ENCODE assay signal across 22 cellular contexts in the genomic region with DNA sequence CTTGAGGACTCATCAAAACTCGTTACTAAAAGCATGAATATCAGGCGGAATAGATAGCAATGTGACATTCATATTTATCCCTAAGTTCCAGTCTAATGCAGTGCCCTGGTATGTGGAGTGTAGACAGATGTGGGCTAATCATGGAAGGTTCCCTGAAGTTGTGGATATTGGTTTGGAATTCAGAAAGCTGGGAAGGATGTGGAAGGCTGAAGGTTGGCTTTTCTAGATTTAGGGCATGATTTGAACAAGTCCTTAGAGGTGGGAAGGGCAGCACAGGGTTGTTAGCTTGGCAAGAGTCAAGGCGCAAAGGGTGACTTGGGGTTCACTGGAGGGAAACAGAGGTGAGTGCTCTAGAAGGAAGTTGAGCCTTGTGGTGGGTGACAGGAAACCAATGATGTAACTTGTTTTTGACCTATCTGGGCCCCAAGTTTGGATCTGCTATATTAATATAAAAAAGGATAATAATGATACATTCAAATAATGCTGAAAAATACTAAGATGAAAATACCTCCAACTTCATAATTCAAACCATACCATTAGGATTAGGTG. TPM values are rescaled to one million over a fixed set of nuclear protein-coding genes. Genes with fewer than 3 reads are reported as not detected.
DNase-seq lines count a peak whose midpoint lies in the region; ATAC-seq and TF ChIP-seq lines count a peak whose summit lies in the region.
"Had no signal": no experiment of that assay in that cellular context is flagged by ENCODE, and none has a peak within 500 bp of the region (broad histone marks: within the 10 kb centered on the region; RNA-seq: fewer than 3 reads in every experiment).

No MANE protein-coding gene starts in this region.

- WGBS in GM23248 (ENCODE audit: low coverage in 1 of 2, low lambda C conversion rate in 2 of 2, missing lambda C conversion rate in 2 of 2), 2 experiments = 69 to 74% methylated on average over 3 of the region's 3 CpGs

- no peaks in the 10 kb centered on the region for H4K20me1 ChIP-seq in GM23248 (ENCODE audit: insufficient read depth)
- H4K20me1 ChIP-seq in PC-9 (ENCODE audit: insufficient read depth) = peaks cover 9% of the 10 kb centered on the region; the same call in 1 of the 2 replicates

- H3K4me3 ChIP-seq in GM23248 = no peak overlapping the region
- no peak overlapping the region for H3K4me3 ChIP-seq in PC-9
- H3K4me3 ChIP-seq: breast epithelium, dorsolateral prefrontal cortex, HAP-1, heart right ventricle, sigmoid colon, thyroid gland had no signal

- H2AFZ ChIP-seq in GM23248 (no peak overlapping the region), PC-9 (no peak overlapping the region)

- H3K27me3 Mint-ChIP-seq in CD4-positive, alpha-beta T cell = no peaks in the 10 kb centered on the region
- H3K27me3 Mint-ChIP-seq in activated T-helper 2 cell treated with anti-CD3 and anti-CD28 coated beads, Interferon-gamma antibody, Interleukin-2, Interleukin-4, amounts not matched to agents 10 μg/mL and 5 μg/mL and 100 μg/mL, durations not matched to agents 14 hours and 24 hours and 36 hours (ENCODE audit: low read depth) = no peaks in the 10 kb centered on the region
- H3K27me3 Mint-ChIP-seq in naive B cell = no peaks in the 10 kb centered on the region

- H3K36me3 ChIP-seq in GM23248 (ENCODE audit: low read depth) (peaks cover 83% of the 10 kb centered on the region), PC-9 (ENCODE audit: low read depth) (peaks cover 59% of the 10 kb centered on the region)

- POLR2A ChIA-PET in CD4-positive, alpha-beta T cell (lab: Charles Lee) = no interaction called here
- POLR2A ChIA-PET in PC-9 (lab: Charles Lee; ENCODE audit: unreplicated experiment) = no interaction called here

- in situ Hi-C loops in GM23248 (cut with MboI) = no loop called here

- H3K4me3 Mint-ChIP-seq in CD4-positive, alpha-beta T cell = no peak overlapping the region
- H3K4me3 Mint-ChIP-seq in activated T-helper 2 cell treated with anti-CD3 and anti-CD28 coated beads, Interferon-gamma antibody, Interleukin-2, Interleukin-4, amounts not matched to agents 10 μg/mL and 5 μg/mL and 100 μg/mL, durations not matched to agents 14 hours and 24 hours and 36 hours (ENCODE audit: low read depth) = no peak overlapping the region
- H3K4me3 Mint-ChIP-seq in naive B cell = peak overlapping the region in 2 of 8 donors; percentile 12 to 25
- H3K4me3 Mint-ChIP-seq: mesothelial cell of epicardium had no signal

- H3K4me1 ChIP-seq in GM23248 (ENCODE audit: insufficient read depth) (peaks cover 10% of the 10 kb centered on the region), PC-9 (replicated peaks; ENCODE audit: insufficient read depth) (no peaks in the 10 kb centered on the region)
- H3K4me1 ChIP-seq: breast epithelium, heart right ventricle, thyroid gland had no signal

- no peak overlapping the region for H3K27ac ChIP-seq in CD4-positive, alpha-beta T cell (ENCODE audit: low read depth, low read length)
- no peak overlapping the region for H3K27ac ChIP-seq in GM23248
- no peak overlapping the region for H3K27ac ChIP-seq in PC-9
- H3K27ac ChIP-seq: breast epithelium, heart right ventricle, RWPE1, sigmoid colon, thyroid gland had no signal

- CTCF ChIA-PET in CD4-positive, alpha-beta T cell (lab: Charles Lee) = no interaction called here
- CTCF ChIA-PET in PC-9 (lab: Charles Lee) = no interaction called here

- peak overlapping the region; percentile 12 for H3K4me2 ChIP-seq in GM23248 (ENCODE audit: unreplicated experiment)
- H3K4me2 ChIP-seq in PC-9 = no peak overlapping the region

- no TSS peak for BruUV-seq in PC-9 (replicated peaks; lab: Mats Ljungman, UMichigan)

- H3K27ac Mint-ChIP-seq in CD4-positive, alpha-beta T cell = peak overlapping the region; percentile 70
- H3K27ac Mint-ChIP-seq in activated T-helper 2 cell treated with anti-CD3 and anti-CD28 coated beads, Interferon-gamma antibody, Interleukin-2, Interleukin-4, amounts not matched to agents 10 μg/mL and 5 μg/mL and 100 μg/mL, durations not matched to agents 14 hours and 24 hours and 36 hours = peak overlapping the region; percentile 0
- H3K27ac Mint-ChIP-seq in naive B cell = peak overlapping the region; percentile 1 to 91 (median 76)

- TF ChIP-seq CTCF in CD4-positive, alpha-beta T cell (IDR thresholded peaks at IDR 0.05) = no peak
- TF ChIP-seq CTCF in PC-9 (conservative IDR thresholded peaks at IDR 0.05) = no peak

- H3K27me3 ChIP-seq in CD4-positive, alpha-beta T cell (ENCODE audit: control insufficient read depth, insufficient read depth, low read length) = no peaks in the 10 kb centered on the region
- H3K27me3 ChIP-seq in GM23248 (replicated peaks; ENCODE audit: insufficient read depth) (no peaks in the 10 kb centered on the region), PC-9 (ENCODE audit: insufficient read depth, low read depth) (no peaks in the 10 kb centered on the region)
- H3K27me3 ChIP-seq: breast epithelium, dorsolateral prefrontal cortex, heart right ventricle, sigmoid colon, thyroid gland had no signal

- peaks cover 98% of the 10 kb centered on the region for H3K36me3 Mint-ChIP-seq in CD4-positive, alpha-beta T cell (ENCODE audit: low read depth)
- peaks cover 92% of the 10 kb centered on the region for H3K36me3 Mint-ChIP-seq in activated T-helper 2 cell treated with anti-CD3 and anti-CD28 coated beads, Interferon-gamma antibody, Interleukin-2, Interleukin-4, amounts not matched to agents 10 μg/mL and 5 μg/mL and 100 μg/mL, durations not matched to agents 14 hours and 24 hours and 36 hours (ENCODE audit: low read depth)
- peaks cover 46 to 54% of the 10 kb centered on the region in 2 donors for H3K36me3 Mint-ChIP-seq in naive B cell

- H3K9ac ChIP-seq in GM23248 = no peak overlapping the region

- DNase-seq in CD4-positive, alpha-beta T cell = no peak
- DNase-seq in GM23248 (no peak), naive B cell (peak; percentile 7), PC-9 (no peak), dermis blood vessel endothelial cell (no peak), cerebellar nuclear complex (lab: John Stamatoyannopoulos, UW) (no peak)
- no peak for DNase-seq in activated T-helper 2 cell treated with anti-CD3 and anti-CD28 coated beads, Interferon-gamma antibody, Interleukin-2, Interleukin-4, amounts not matched to agents 10 μg/mL and 5 μg/mL and 100 μg/mL, durations not matched to agents 14 hours and 24 hours and 36 hours (ENCODE audit: low spot score)
- DNase-seq: activated CD4-positive, CD25-positive, alpha-beta regulatory T cell treated with anti-CD3 and anti-CD28 coated beads, Interleukin-2, amount 50 U/mL, for 72 hours; DMS53; dorsolateral prefrontal cortex; heart right ventricle; KG1; kidney; NCI-H1417; sigmoid colon; stimulated activated CD4-positive, alpha-beta T cell treated with anti-CD3 and anti-CD28 coated beads, Interleukin-4, amount 100 ng/mL, for 24 hours; stimulated activated CD8-positive, alpha-beta memory T cell treated with anti-CD3 and anti-CD28 coated beads, Interleukin-4, amount 100 ng/mL, for 48 hours; thyroid gland had no signal

- peak; percentile 63 for ATAC-seq in CD4-positive, alpha-beta T cell (ENCODE audit: poor library complexity)
- peak; percentile 88 to 90 for ATAC-seq in naive B cell (ENCODE audit: low read depth in 2 of 2)
- ATAC-seq: heart right ventricle had no signal

- H3K9me2 ChIP-seq in GM23248 (ENCODE audit: insufficient read depth) = no peaks in the 10 kb centered on the region
- no peaks in the 10 kb centered on the region for H3K9me2 ChIP-seq in PC-9 (ENCODE audit: insufficient read depth)

- no peaks in the 10 kb centered on the region for H3K9me3 Mint-ChIP-seq in CD4-positive, alpha-beta T cell
- H3K9me3 Mint-ChIP-seq in activated T-helper 2 cell treated with anti-CD3 and anti-CD28 coated beads, Interferon-gamma antibody, Interleukin-2, Interleukin-4, amounts not matched to agents 10 μg/mL and 5 μg/mL and 100 μg/mL, durations not matched to agents 14 hours and 24 hours and 36 hours = no peaks in the 10 kb centered on the region
- no peaks in the 10 kb centered on the region for H3K9me3 Mint-ChIP-seq in naive B cell
- H3K9me3 Mint-ChIP-seq: mesothelial cell of epicardium had no signal

- H3K4me1 Mint-ChIP-seq in CD4-positive, alpha-beta T cell (ENCODE audit: low read depth) = peaks cover 23% of the 10 kb centered on the region
- peaks cover 13% of the 10 kb centered on the region for H3K4me1 Mint-ChIP-seq in activated T-helper 2 cell treated with anti-CD3 and anti-CD28 coated beads, Interferon-gamma antibody, Interleukin-2, Interleukin-4, amounts not matched to agents 10 μg/mL and 5 μg/mL and 100 μg/mL, durations not matched to agents 14 hours and 24 hours and 36 hours (ENCODE audit: low read depth)
- peaks cover 10 to 23% (median 13%) of the 10 kb centered on the region in 3 donors for H3K4me1 Mint-ChIP-seq in naive B cell

- H3K79me2 ChIP-seq in GM23248 (ENCODE audit: insufficient read depth) (no peaks in the 10 kb centered on the region), PC-9 (ENCODE audit: low read depth) (no peaks in the 10 kb centered on the region)

- H3K9me3 ChIP-seq in CD4-positive, alpha-beta T cell (ENCODE audit: control insufficient read depth, low read length) = no peaks in the 10 kb centered on the region
- H3K9me3 ChIP-seq in GM23248 (ENCODE audit: low read depth) (no peaks in the 10 kb centered on the region), PC-9 (ENCODE audit: insufficient read depth, low read depth) (no peaks in the 10 kb centered on the region)
- H3K9me3 ChIP-seq: breast epithelium, HAP-1, heart right ventricle, sigmoid colon, thyroid gland had no signal

- intact Hi-C loops in CD4-positive, alpha-beta T cell (cut with DNase I, micrococcal nuclease) = no loop called here
- intact Hi-C loops in activated T-helper 2 cell treated with anti-CD3 and anti-CD28 coated beads, Interferon-gamma antibody, Interleukin-2, Interleukin-4, amounts not matched to agents 10 μg/mL and 5 μg/mL and 100 μg/mL, durations not matched to agents 14 hours and 24 hours and 36 hours (cut with micrococcal nuclease) = no loop called here
- intact Hi-C loops in PC-9 (cut with micrococcal nuclease; ENCODE audit: unreplicated experiment) = loop anchor here (5.0 kb wide), 1 partner anchor 42 kb away; no protein-coding TSS in a partner anchor

- H3F3A ChIP-seq in GM23248 (ENCODE audit: insufficient read depth) (peaks cover 6% of the 10 kb centered on the region; the same call in 1 of the 2 replicates), PC-9 (ENCODE audit: insufficient read depth, low read depth) (peaks cover 37% of the 10 kb centered on the region; the same call in 1 of the 2 replicates)

RNA-seq across cellular contexts. Expression of a gene that starts 21.9 kb away (rescaled TPM):
- 100 to 1,000 TPM; 138 to 144 TPM for total RNA-seq in CD4-positive, alpha-beta T cell
- 62.1 and 68.6 TPM in 2 replicates for total RNA-seq in GM23248 (2014; rRNA removed; shearing (Covaris generic))
- polyA plus RNA-seq in GM23248 (2016; fragmentation: Nextera tagmentation; extraction: Ambion mirVana) (43.3 and 46.2 TPM in 2 replicates), naive B cell (ENCODE audit: low read depth in 6 of 6) (10 to 100 TPM; 17.7 to 39.5 (median 28.7) TPM)
- total RNA-seq in activated T-helper 2 cell treated with anti-CD3 and anti-CD28 coated beads, Interferon-gamma antibody, Interleukin-2, Interleukin-4, amounts not matched to agents 10 μg/mL and 5 μg/mL and 100 μg/mL, durations not matched to agents 14 hours and 24 hours and 36 hours = 70.9 and 74.8 TPM in 2 replicates
- total RNA-seq in PC-9 (2021) (36.4 and 59.2 TPM in 2 replicates), dermis blood vessel endothelial cell (132 and 140 TPM in 2 replicates)

RNA-seq across cellular contexts. Expression of a gene that starts 58.6 kb away (rescaled TPM):
- total RNA-seq in CD4-positive, alpha-beta T cell = 10 to 100 TPM; 34.9 to 37.5 TPM
- 24.0 and 29.2 TPM in 2 replicates for total RNA-seq in GM23248 (2014; rRNA removed; shearing (Covaris generic))
- polyA plus RNA-seq in GM23248 (2016; fragmentation: Nextera tagmentation; extraction: Ambion mirVana) = 14.2 and 15.7 TPM in 2 replicates
- 62.0 and 66.1 TPM in 2 replicates for total RNA-seq in activated T-helper 2 cell treated with anti-CD3 and anti-CD28 coated beads, Interferon-gamma antibody, Interleukin-2, Interleukin-4, amounts not matched to agents 10 μg/mL and 5 μg/mL and 100 μg/mL, durations not matched to agents 14 hours and 24 hours and 36 hours
- 10 to 100 TPM in 5 of 6 donors, 1 to 10 TPM in 1; 4.6 to 16.9 (median 11.7) TPM for polyA plus RNA-seq in naive B cell (ENCODE audit: low read depth in 6 of 6)
- 34.3 and 43.0 TPM in 2 replicates for total RNA-seq in PC-9 (2021)
- 39.3 and 44.3 TPM in 2 replicates for total RNA-seq in dermis blood vessel endothelial cell

Comparison
In these comparisons a context has a peak if more than half of its experiments do, and no peak if none do; other contexts are left out.
1. H3K27ac Mint-ChIP-seq: peak in every context shown above with its lines; median percentile 76 in naive B cell; 70 in CD4-positive, alpha-beta T cell; 0 in activated T-helper 2 cell treated with anti-CD3 and anti-CD28 coated beads, Interferon-gamma antibody, Interleukin-2, Interleukin-4, amounts not matched to agents 10 μg/mL and 5 μg/mL and 100 μg/mL, durations not matched to agents 14 hours and 24 hours and 36 hours.